Comparison of ENCODE assay signal across 1 cellular context in genomic region chr9:91359083-91359482, GRCh38.
TF ChIP-seq lines count a peak whose summit lies in the region.

No MANE protein-coding gene starts in this region.

TF ChIP-seq in GM12878, 131 proteins besides CTCF, POLR2A, EP300 and RAD21 (continued from another document and continues in another):
- TF ChIP-seq IRF3 (IDR thresholded peaks at IDR 0.05) (no peak), RCOR1 (conservative IDR thresholded peaks at IDR 0.05; ENCODE audit: low read depth, low read length) (no peak), NRF1 (conservative IDR thresholded peaks at IDR 0.05; ENCODE audit: low read depth, low read length) (no peak), BCLAF1 (IDR thresholded peaks at IDR 0.05) (no peak), SPI1 (IDR thresholded peaks at IDR 0.05; ENCODE audit: borderline replicate concordance, insufficient read depth, low read depth, low read length) (no peak), MEF2A (IDR thresholded peaks at IDR 0.05; ENCODE audit: insufficient read depth, low read depth, low read length) (peak; percentile 54; the same call in 1 of the 2 replicates), NR2C2 (IDR thresholded peaks at IDR 0.05; ENCODE audit: borderline replicate concordance, control insufficient read depth, insufficient read length, low read depth) (no peak), HDAC2 (IDR thresholded peaks at IDR 0.05) (no peak), FOXK2 (IDR thresholded peaks at IDR 0.05) (no peak), RAD51 (IDR thresholded peaks at IDR 0.05) (no peak), PBX3 (IDR thresholded peaks at IDR 0.05; ENCODE audit: insufficient replicate concordance, low read depth, low read length) (no peak), HDAC6 (IDR thresholded peaks at IDR 0.05; ENCODE audit: unreplicated experiment) (no peak), TBL1XR1 (IDR thresholded peaks at IDR 0.05; ENCODE audit: low read depth, low read length) (no peak), MAX (IDR thresholded peaks at IDR 0.05; ENCODE audit: low read depth, low read length) (no peak), CBX3 (IDR thresholded peaks at IDR 0.05; ENCODE audit: borderline replicate concordance, low read depth) (no peak), IKZF1 (conservative IDR thresholded peaks at IDR 0.05) (peak; percentile 76), E2F4 (IDR thresholded peaks at IDR 0.05; ENCODE audit: low read depth, low read length) (no peak), CREB1 (IDR thresholded peaks at IDR 0.05; ENCODE audit: low read depth) (no peak), PAX8 (IDR thresholded peaks at IDR 0.05) (no peak), GATAD2B (conservative IDR thresholded peaks at IDR 0.05; ENCODE audit: low read depth) (no peak), RB1 (IDR thresholded peaks at IDR 0.05; ENCODE audit: borderline replicate concordance) (no peak), FOS (IDR thresholded peaks at IDR 0.05; ENCODE audit: borderline replicate concordance, extremely low read depth, insufficient read length) (no peak), SMAD1 (IDR thresholded peaks at IDR 0.05; ENCODE audit: low read depth, partially characterized antibody) (no peak), HCFC1 (IDR thresholded peaks at IDR 0.05; ENCODE audit: low read length) (no peak), ZBED1 (IDR thresholded peaks at IDR 0.05; ENCODE audit: borderline replicate concordance) (no peak; the same call in 1 of the 2 replicates), BHLHE40 (IDR thresholded peaks at IDR 0.05; ENCODE audit: borderline replicate concordance in 1 of 2, low read depth in 2 of 2, low read length in 1 of 2) (no peak), SP1 (IDR thresholded peaks at IDR 0.05; ENCODE audit: low read depth, low read length) (no peak), ESRRA (IDR thresholded peaks at IDR 0.05; ENCODE audit: low read length) (no peak), NFIC (IDR thresholded peaks at IDR 0.05; ENCODE audit: low read depth, low read length) (peak; percentile 79; the same call in 1 of the 2 replicates), MEF2B (IDR thresholded peaks at IDR 0.05; ENCODE audit: partially characterized antibody, poor library complexity, severe bottlenecking) (no peak), EGR1 (IDR thresholded peaks at IDR 0.05; ENCODE audit: borderline replicate concordance in 1 of 2, low read depth in 2 of 2, low read length in 2 of 2) (no peak), MTA3 (IDR thresholded peaks at IDR 0.05; ENCODE audit: borderline replicate concordance, low read length) (no peak), CEBPB (IDR thresholded peaks at IDR 0.05; ENCODE audit: borderline replicate concordance in 1 of 2, low read depth in 2 of 2, low read length in 2 of 2) (no peak), ZNF592 (IDR thresholded peaks at IDR 0.05) (no peak), CBFB (IDR thresholded peaks at IDR 0.05; ENCODE audit: low read depth) (no peak), SUZ12 (IDR thresholded peaks at IDR 0.05; ENCODE audit: unreplicated experiment) (no peak)
- TF ChIP-seq, protein P1, sequence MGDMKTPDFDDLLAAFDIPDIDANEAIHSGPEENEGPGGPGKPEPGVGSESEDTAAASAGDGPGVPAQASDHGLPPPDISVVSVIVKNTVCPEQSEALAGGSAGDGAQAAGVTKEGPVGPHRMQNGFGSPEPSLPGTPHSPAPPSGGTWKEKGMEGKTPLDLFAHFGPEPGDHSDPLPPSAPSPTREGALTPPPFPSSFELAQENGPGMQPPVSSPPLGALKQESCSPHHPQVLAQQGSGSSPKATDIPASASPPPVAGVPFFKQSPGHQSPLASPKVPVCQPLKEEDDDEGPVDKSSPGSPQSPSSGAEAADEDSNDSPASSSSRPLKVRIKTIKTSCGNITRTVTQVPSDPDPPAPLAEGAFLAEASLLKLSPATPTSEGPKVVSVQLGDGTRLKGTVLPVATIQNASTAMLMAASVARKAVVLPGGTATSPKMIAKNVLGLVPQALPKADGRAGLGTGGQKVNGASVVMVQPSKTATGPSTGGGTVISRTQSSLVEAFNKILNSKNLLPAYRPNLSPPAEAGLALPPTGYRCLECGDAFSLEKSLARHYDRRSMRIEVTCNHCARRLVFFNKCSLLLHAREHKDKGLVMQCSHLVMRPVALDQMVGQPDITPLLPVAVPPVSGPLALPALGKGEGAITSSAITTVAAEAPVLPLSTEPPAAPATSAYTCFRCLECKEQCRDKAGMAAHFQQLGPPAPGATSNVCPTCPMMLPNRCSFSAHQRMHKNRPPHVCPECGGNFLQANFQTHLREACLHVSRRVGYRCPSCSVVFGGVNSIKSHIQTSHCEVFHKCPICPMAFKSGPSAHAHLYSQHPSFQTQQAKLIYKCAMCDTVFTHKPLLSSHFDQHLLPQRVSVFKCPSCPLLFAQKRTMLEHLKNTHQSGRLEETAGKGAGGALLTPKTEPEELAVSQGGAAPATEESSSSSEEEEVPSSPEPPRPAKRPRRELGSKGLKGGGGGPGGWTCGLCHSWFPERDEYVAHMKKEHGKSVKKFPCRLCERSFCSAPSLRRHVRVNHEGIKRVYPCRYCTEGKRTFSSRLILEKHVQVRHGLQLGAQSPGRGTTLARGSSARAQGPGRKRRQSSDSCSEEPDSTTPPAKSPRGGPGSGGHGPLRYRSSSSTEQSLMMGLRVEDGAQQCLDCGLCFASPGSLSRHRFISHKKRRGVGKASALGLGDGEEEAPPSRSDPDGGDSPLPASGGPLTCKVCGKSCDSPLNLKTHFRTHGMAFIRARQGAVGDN (IDR thresholded peaks at IDR 0.05) = no peak
- TF ChIP-seq, protein P2, sequence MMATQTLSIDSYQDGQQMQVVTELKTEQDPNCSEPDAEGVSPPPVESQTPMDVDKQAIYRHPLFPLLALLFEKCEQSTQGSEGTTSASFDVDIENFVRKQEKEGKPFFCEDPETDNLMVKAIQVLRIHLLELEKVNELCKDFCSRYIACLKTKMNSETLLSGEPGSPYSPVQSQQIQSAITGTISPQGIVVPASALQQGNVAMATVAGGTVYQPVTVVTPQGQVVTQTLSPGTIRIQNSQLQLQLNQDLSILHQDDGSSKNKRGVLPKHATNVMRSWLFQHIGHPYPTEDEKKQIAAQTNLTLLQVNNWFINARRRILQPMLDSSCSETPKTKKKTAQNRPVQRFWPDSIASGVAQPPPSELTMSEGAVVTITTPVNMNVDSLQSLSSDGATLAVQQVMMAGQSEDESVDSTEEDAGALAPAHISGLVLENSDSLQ (IDR thresholded peaks at IDR 0.05) = no peak
- TF ChIP-seq, protein P3, sequence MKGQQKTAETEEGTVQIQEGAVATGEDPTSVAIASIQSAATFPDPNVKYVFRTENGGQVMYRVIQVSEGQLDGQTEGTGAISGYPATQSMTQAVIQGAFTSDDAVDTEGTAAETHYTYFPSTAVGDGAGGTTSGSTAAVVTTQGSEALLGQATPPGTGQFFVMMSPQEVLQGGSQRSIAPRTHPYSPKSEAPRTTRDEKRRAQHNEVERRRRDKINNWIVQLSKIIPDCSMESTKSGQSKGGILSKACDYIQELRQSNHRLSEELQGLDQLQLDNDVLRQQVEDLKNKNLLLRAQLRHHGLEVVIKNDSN (IDR thresholded peaks at IDR 0.05; ENCODE audit: borderline replicate concordance, extremely low read length, insufficient read depth, low read depth, low read length) = no peak
- TF ChIP-seq, protein P4, sequence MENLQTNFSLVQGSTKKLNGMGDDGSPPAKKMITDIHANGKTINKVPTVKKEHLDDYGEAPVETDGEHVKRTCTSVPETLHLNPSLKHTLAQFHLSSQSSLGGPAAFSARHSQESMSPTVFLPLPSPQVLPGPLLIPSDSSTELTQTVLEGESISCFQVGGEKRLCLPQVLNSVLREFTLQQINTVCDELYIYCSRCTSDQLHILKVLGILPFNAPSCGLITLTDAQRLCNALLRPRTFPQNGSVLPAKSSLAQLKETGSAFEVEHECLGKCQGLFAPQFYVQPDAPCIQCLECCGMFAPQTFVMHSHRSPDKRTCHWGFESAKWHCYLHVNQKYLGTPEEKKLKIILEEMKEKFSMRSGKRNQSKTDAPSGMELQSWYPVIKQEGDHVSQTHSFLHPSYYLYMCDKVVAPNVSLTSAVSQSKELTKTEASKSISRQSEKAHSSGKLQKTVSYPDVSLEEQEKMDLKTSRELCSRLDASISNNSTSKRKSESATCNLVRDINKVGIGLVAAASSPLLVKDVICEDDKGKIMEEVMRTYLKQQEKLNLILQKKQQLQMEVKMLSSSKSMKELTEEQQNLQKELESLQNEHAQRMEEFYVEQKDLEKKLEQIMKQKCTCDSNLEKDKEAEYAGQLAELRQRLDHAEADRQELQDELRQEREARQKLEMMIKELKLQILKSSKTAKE (IDR thresholded peaks at IDR 0.05; ENCODE audit: low read depth, poor library complexity, severe bottlenecking) = peak; percentile 20
